8 cellular contexts compared by ENCODE assay signal in the genomic region with DNA sequence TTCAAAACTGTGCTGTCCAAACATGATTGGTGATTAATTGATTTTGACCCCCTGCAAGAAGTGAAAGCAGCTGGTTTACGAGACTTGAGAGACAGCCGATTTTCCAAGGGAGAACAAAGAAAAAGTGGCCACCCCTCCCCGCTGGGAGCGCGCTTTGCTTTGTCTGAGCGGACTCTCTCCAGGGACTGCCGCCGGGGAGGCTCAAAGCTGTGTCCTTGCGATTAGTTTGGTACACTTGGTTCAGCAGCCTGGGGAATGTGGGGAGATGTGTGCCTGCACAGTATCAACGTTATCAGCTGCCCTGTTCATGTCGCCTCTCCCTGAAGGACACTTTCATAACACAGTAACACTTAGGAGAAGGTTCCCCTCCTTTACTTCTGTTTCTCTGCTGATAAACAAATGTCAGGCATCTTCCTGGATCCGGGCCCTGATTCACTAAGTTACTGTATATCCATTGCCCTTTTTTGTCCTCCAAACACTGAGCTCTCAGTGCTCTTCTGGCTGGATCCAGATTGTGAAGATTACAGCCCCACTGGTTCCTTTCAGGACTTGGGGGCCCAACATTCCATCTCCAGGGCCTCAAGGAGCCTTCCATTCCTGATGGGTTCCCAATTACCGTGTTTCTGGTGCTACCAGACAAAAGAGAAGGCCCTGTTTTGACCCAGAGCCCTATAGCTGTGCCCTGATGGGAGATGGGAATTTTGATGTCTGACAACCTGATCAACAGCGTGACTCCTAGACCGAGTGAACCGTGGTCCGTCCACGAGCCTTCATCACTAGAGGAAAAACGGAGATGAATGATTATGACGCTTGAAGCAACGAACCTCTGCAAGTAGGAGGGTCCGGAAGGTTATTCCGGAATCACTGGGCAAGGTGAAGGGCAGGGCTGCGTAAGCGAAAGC. TPM values are rescaled to one million over a fixed set of nuclear protein-coding genes. Genes with fewer than 3 reads are reported as not detected.
DNase-seq lines count a peak whose midpoint lies in the region; ATAC-seq and TF ChIP-seq lines count a peak whose summit lies in the region.

No MANE protein-coding gene starts in this region.

- no peaks in the 10 kb centered on the region for H3K9me3 ChIP-seq in mesodermal cell (ENCODE audit: control insufficient read depth, low read length)
- no peaks in the 10 kb centered on the region for H3K9me3 ChIP-seq in tibial nerve

- TF ChIP-seq POLR2A in tibial nerve (IDR thresholded peaks at IDR 0.05), result no peak

- no peaks in the 10 kb centered on the region for H3K36me3 Mint-ChIP-seq in activated T-cell treated with anti-CD3 and anti-CD28 coated beads, Interleukin-2, amount 50 U/mL, for 24 hours (ENCODE audit: low read depth)

- H3K27ac ChIP-seq in coronary artery, result peak overlapping the region; percentile 74 to 88
- H3K27ac ChIP-seq in mesodermal cell (ENCODE audit: low read depth, low read length, severe bottlenecking), result peak overlapping the region; percentile 93
- H3K27ac ChIP-seq in tibial nerve, result peak overlapping the region; percentile 25 to 96 (median 90)

- WGBS in mesodermal cell (ENCODE audit: insufficient coverage in 2 of 2), 2 experiments, result 57 to 59% methylated on average over 24 to 25 of the region's 25 CpGs
- whole genome bisulfite sequencing in tibial nerve, 2 donors, result 49 to 50% methylated on average over 25 of the region's 25 CpGs

- TF ChIP-seq EP300 in tibial nerve (IDR thresholded peaks at IDR 0.05), result no peak

- no peak for TF ChIP-seq CTCF in coronary artery (IDR thresholded peaks at IDR 0.05)
- TF ChIP-seq CTCF in tibial nerve (IDR thresholded peaks at IDR 0.05), result peak in 2 of 5 experiments; percentile 15 to 22

- peak; percentile 29 for DNase-seq in activated T-cell treated with anti-CD3 and anti-CD28 coated beads, Interleukin-2, amount 50 U/mL, for 24 hours
- DNase-seq in activated T-cell treated with anti-CD3 and anti-CD28 coated beads, Interleukin-2, amount 50 U/mL, for 48 hours, result no peak
- DNase-seq in NCI-H82 treated with DMSO at 0.1 percent for 48 hours (lab: John Stamatoyannopoulos, UW; ENCODE audit: unreplicated experiment), result peak; percentile 84
- no peak for DNase-seq in coronary artery (ENCODE audit: low spot score)
- no peak for DNase-seq in tibial nerve (ENCODE audit: low spot score in 2 of 2)
- no peak for DNase-seq in GM19240 (ENCODE audit: insufficient read length, low spot score)

- H3K27me3 Mint-ChIP-seq in activated T-cell treated with anti-CD3 and anti-CD28 coated beads, Interleukin-2, amount 50 U/mL, for 24 hours, result no peaks in the 10 kb centered on the region

- H3K27me3 ChIP-seq in tibial nerve, result no peaks in the 10 kb centered on the region

- peaks cover 25% of the 10 kb centered on the region for H3K4me1 Mint-ChIP-seq in activated T-cell treated with anti-CD3 and anti-CD28 coated beads, Interleukin-2, amount 50 U/mL, for 24 hours (ENCODE audit: low read depth)

- H3K4me3 ChIP-seq in coronary artery (peak overlapping the region; percentile 54), mesodermal cell (ENCODE audit: extremely low read depth, insufficient read depth, low read length, poor library complexity, severe bottlenecking) (no peak overlapping the region), tibial nerve (peak overlapping the region in 2 of 4 donors; percentile 56 to 67)

- H3K36me3 ChIP-seq in mesodermal cell (ENCODE audit: control insufficient read depth, insufficient read depth, low read length) (no peaks in the 10 kb centered on the region), tibial nerve (no peaks in the 10 kb centered on the region)

- no peaks in the 10 kb centered on the region for H3K9me3 Mint-ChIP-seq in activated T-cell treated with anti-CD3 and anti-CD28 coated beads, Interleukin-2, amount 50 U/mL, for 24 hours

- ATAC-seq in GM19452 (IDR thresholded peaks at IDR 0.05; ENCODE audit: unreplicated experiment), result no peak

- H3K27ac Mint-ChIP-seq in activated T-cell treated with anti-CD3 and anti-CD28 coated beads, Interleukin-2, amount 50 U/mL, for 24 hours, result peak overlapping the region; percentile 74

- H3K4me1 ChIP-seq in mesodermal cell (ENCODE audit: control insufficient read depth, insufficient read depth, low read length, poor library complexity, severe bottlenecking), result peaks cover 12% of the 10 kb centered on the region
- H3K4me1 ChIP-seq in tibial nerve, result peaks cover 0 to 32% (median 8%) of the 10 kb centered on the region in 4 donors

- peak overlapping the region; percentile 30 for H3K4me3 Mint-ChIP-seq in activated T-cell treated with anti-CD3 and anti-CD28 coated beads, Interleukin-2, amount 50 U/mL, for 24 hours

RNA-seq across cellular contexts. Expression of gene TUBA1C, which starts 31.7 kb away (rescaled TPM):
- polyA plus RNA-seq in mesodermal cell (2013, experiment 1 of 2), result 699 TPM
- 661 TPM for polyA plus RNA-seq in mesodermal cell (2013, experiment 2 of 2)
- total RNA-seq in tibial nerve, result 100 to 1,000 TPM in 1 of 4 donors, 10 to 100 TPM in 3; 45.5 to 142 (median 55.1) TPM

RNA-seq across cellular contexts. Expression of gene TUBA1A, which starts 44.3 kb away (rescaled TPM):
- polyA plus RNA-seq in mesodermal cell (2013, experiment 1 of 2), result 1,545 TPM
- polyA plus RNA-seq in mesodermal cell (2013, experiment 2 of 2), result 1,260 TPM
- total RNA-seq in tibial nerve, result 100 to 1,000 TPM; 264 to 402 (median 307) TPM

Comparison
In these comparisons a context has a peak if more than half of its experiments do, and no peak if none do; other contexts are left out.
1. DNase-seq: peak in activated T-cell treated with anti-CD3 and anti-CD28 coated beads, Interleukin-2, amount 50 U/mL, for 24 hours (single experiment) and NCI-H82 treated with DMSO at 0.1 percent for 48 hours (single experiment); none in activated T-cell treated with anti-CD3 and anti-CD28 coated beads, Interleukin-2, amount 50 U/mL, for 48 hours (0 of 2), coronary artery (single experiment), tibial nerve (0 of 2) and GM19240 (single experiment).
2. Peak in every context shown above with its lines, with median percentiles within 50 percentile points of each other: H3K27ac ChIP-seq.